In genomic region chr10:89138755-89139154, GRCh38 we compare ENCODE assay signal across 21 cellular contexts.
DNase-seq lines count a peak whose midpoint lies in the region; ATAC-seq and TF ChIP-seq lines count a peak whose summit lies in the region.
"Had no signal": no experiment of that assay in that cellular context is flagged by ENCODE, and none has a peak within 500 bp of the region (broad histone marks: within the 10 kb centered on the region; RNA-seq: fewer than 3 reads in every experiment).

No MANE protein-coding gene starts in this region.

- H3K9me3 ChIP-seq in A673 (ENCODE audit: low read depth, low read length, poor library complexity, severe bottlenecking) = peaks cover 6% of the 10 kb centered on the region
- H3K9me3 ChIP-seq: BE2C had no signal

- CTCF ChIA-PET in A673 (lab: Charles Lee) = no interaction called here

- H3K4me1 Mint-ChIP-seq in GM23338 = no peaks in the 10 kb centered on the region

- BruUV-seq in A673 (replicated peaks; lab: Mats Ljungman, UMichigan) = no TSS peak

- no peaks in the 10 kb centered on the region for H3K9me3 Mint-ChIP-seq in GM23338

- POLR2A ChIA-PET in A673 (lab: Charles Lee; ENCODE audit: low non-redundant PET) = no interaction called here

- no peak for TF ChIP-seq CTCF in A673 (conservative IDR thresholded peaks at IDR 0.05; ENCODE audit: low read depth, low read length)
- TF ChIP-seq CTCF in GM23338 (conservative IDR thresholded peaks at IDR 0.05; ENCODE audit: low read depth in 2 of 2) = no peak
- no peak for TF ChIP-seq CTCF in GM13977 (IDR thresholded peaks at IDR 0.05; ENCODE audit: extremely low read depth, insufficient read depth, missing control alignments)

- no peak for ATAC-seq in GM23338
- ATAC-seq: SK-N-SH treated with all-trans-retinoic acid at 6 μM for 48 hours had no signal

- H3K4me1 ChIP-seq in A673 (ENCODE audit: insufficient read depth, low read length, poor library complexity, severe bottlenecking) (peaks cover 9% of the 10 kb centered on the region), GM23338 (ENCODE audit: insufficient read depth) (no peaks in the 10 kb centered on the region)
- H3K4me1 ChIP-seq: BE2C had no signal

- H3F3A ChIP-seq in GM23338 (replicated peaks; ENCODE audit: low read depth) = no peaks in the 10 kb centered on the region

- DNase-seq in A673 (ENCODE audit: low spot score) (peak; percentile 30), GM23338 (ENCODE audit: low spot score) (no peak), OCI-M1 (lab: John Stamatoyannopoulos, UW) (peak; percentile 63), dedifferentiated amniotic fluid mesenchymal stem cell (ENCODE audit: extremely low spot score) (peak; percentile 81), H7 (no peak), GM13977 (ENCODE audit: low spot score) (no peak), NCI-H345 treated with DMSO at 0.1 percent for 48 hours (lab: John Stamatoyannopoulos, UW; ENCODE audit: unreplicated experiment) (no peak), NCI-H446 treated with DMSO at 0.1 percent for 48 hours (lab: John Stamatoyannopoulos, UW) (no peak)
- DNase-seq: BE2C, DMS 273 treated with DMSO at 0.1 percent for 48 hours, DMS79 treated with DMSO at 0.1 percent for 48 hours, KG1, NCI-H1105, NCI-H146, NCI-H2029, NCI-H2227 treated with DMSO at 0.1 percent for 48 hours, NCI-H524 treated with DMSO at 0.1 percent for 48 hours, NCI-H82, SIG-M5 had no signal

- H3K79me2 ChIP-seq in GM23338 (replicated peaks; ENCODE audit: insufficient read depth) = no peaks in the 10 kb centered on the region

- peak overlapping the region; percentile 70 for H3K27ac ChIP-seq in A673 (ENCODE audit: low read depth, low read length, poor library complexity, severe bottlenecking)
- no peak overlapping the region for H3K27ac ChIP-seq in GM23338 (ENCODE audit: low read depth)
- H3K27ac ChIP-seq: RWPE1 had no signal

- no peaks in the 10 kb centered on the region for H3K27me3 ChIP-seq in A673 (replicated peaks; ENCODE audit: insufficient read depth, low read depth, low read length, poor library complexity)
- H3K27me3 ChIP-seq in GM23338 (ENCODE audit: insufficient read depth) = no peaks in the 10 kb centered on the region
- H3K27me3 ChIP-seq in H7 (ENCODE audit: control insufficient read depth, insufficient read depth, low read length) = no peaks in the 10 kb centered on the region
- H3K27me3 ChIP-seq: BE2C had no signal

- no peaks in the 10 kb centered on the region for H3K27me3 Mint-ChIP-seq in GM23338 (ENCODE audit: insufficient read depth, low read depth, poor library complexity)

- no peaks in the 10 kb centered on the region for H4K20me1 ChIP-seq in GM23338 (replicated peaks; ENCODE audit: insufficient read depth)

- no peak overlapping the region for H3K27ac Mint-ChIP-seq in GM23338

- in situ Hi-C loops in GM13977 (cut with MboI; ENCODE audit: low pct_unique_long_range_greater_than_20kb, low sequenced_read_pairs, unreplicated experiment) = no loop called here

- no peaks in the 10 kb centered on the region for H3K9me2 ChIP-seq in GM23338 (ENCODE audit: insufficient read depth)

- peak overlapping the region; percentile 24; the same call in 1 of the 2 replicates for H2AFZ ChIP-seq in GM23338

- intact Hi-C loops in A673 (cut with micrococcal nuclease; ENCODE audit: unreplicated experiment) = no loop called here

- no peaks in the 10 kb centered on the region for H3K36me3 ChIP-seq in A673 (ENCODE audit: insufficient read depth, low read length, poor library complexity, severe bottlenecking)
- no peaks in the 10 kb centered on the region for H3K36me3 ChIP-seq in GM23338 (ENCODE audit: insufficient read depth)
- H3K36me3 ChIP-seq in H7 (replicated peaks; ENCODE audit: control insufficient read depth, insufficient read depth, low read length) = no peaks in the 10 kb centered on the region
- H3K36me3 ChIP-seq: BE2C had no signal

- H3K4me2 ChIP-seq in GM23338 = no peak overlapping the region

- no peak overlapping the region for H3K4me3 ChIP-seq in A673 (ENCODE audit: low read depth, low read length, poor library complexity, severe bottlenecking)
- H3K4me3 ChIP-seq in GM23338 = no peak overlapping the region
- H3K4me3 ChIP-seq in H7 (ENCODE audit: insufficient read depth, low read depth, low read length) = no peak overlapping the region

- H3K4me3 Mint-ChIP-seq in GM23338 = no peak overlapping the region

- H3K36me3 Mint-ChIP-seq in GM23338 (ENCODE audit: low read depth) = no peaks in the 10 kb centered on the region

TF ChIP-seq in GM23338, 12 proteins besides CTCF, POLR2A, EP300 and RAD21 (continues in another document):
- TF ChIP-seq STAT1 (IDR thresholded peaks at IDR 0.05; ENCODE audit: unreplicated experiment) (no peak), REST (IDR thresholded peaks at IDR 0.05; ENCODE audit: unreplicated experiment) (no peak), POLR2AphosphoS5 (IDR thresholded peaks at IDR 0.05; ENCODE audit: low read depth) (no peak)
- TF ChIP-seq, protein P1, sequence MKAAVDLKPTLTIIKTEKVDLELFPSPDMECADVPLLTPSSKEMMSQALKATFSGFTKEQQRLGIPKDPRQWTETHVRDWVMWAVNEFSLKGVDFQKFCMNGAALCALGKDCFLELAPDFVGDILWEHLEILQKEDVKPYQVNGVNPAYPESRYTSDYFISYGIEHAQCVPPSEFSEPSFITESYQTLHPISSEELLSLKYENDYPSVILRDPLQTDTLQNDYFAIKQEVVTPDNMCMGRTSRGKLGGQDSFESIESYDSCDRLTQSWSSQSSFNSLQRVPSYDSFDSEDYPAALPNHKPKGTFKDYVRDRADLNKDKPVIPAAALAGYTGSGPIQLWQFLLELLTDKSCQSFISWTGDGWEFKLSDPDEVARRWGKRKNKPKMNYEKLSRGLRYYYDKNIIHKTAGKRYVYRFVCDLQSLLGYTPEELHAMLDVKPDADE (IDR thresholded peaks at IDR 0.05) = no peak

Comparison
In these comparisons a context has a peak if more than half of its experiments do, and no peak if none do; other contexts are left out.
1. DNase-seq: peak in A673 (single experiment), OCI-M1 (single experiment) and dedifferentiated amniotic fluid mesenchymal stem cell (single experiment); none in GM23338 (single experiment), H7 (single experiment), GM13977 (single experiment), NCI-H345 treated with DMSO at 0.1 percent for 48 hours (single experiment) and NCI-H446 treated with DMSO at 0.1 percent for 48 hours (single experiment).